18 cellular contexts compared by ENCODE assay signal in the genomic region with DNA sequence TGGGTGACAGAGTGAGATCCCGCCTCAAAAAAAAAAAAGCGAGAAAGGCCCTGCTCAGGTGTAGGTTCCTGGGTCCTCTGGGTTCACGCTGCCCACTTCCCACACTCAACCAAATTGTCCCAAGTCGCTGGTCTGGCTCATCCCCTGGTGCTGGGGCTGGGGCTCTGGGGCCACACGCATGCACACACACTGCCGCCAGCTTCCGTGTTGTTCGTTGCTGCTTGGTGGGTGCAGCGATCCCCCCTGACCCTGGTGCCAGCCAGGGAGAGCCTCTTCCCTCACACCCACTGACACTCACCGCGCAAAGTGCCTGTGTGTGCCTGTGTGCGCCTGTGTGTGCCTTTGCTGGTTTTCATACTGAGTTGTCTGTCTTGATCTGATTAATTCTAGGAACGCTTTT.
A peak's percentile ranks its signal among the peaks of the same experiment; 100 is the strongest.
DNase-seq lines count a peak whose midpoint lies in the region; ATAC-seq and TF ChIP-seq lines count a peak whose summit lies in the region.
"Had no signal": no experiment of that assay in that cellular context is flagged by ENCODE, and none has a peak within 500 bp of the region (broad histone marks: within the 10 kb centered on the region; RNA-seq: fewer than 3 reads in every experiment).

No MANE protein-coding gene starts in this region.

- H3K4me1 ChIP-seq in neuronal stem cell (ENCODE audit: control insufficient read depth in 2 of 2, insufficient read depth in 1 of 2, low read depth in 1 of 2, low read length in 2 of 2) (peaks cover 0 to 4% of the 10 kb centered on the region in 2 donors), breast epithelium (no peaks in the 10 kb centered on the region), SK-N-SH (ENCODE audit: control insufficient read depth in 1 of 2, insufficient read depth in 2 of 2, low read depth in 1 of 2, low read length in 1 of 2) (no peaks in the 10 kb centered on the region; a peak in 1 of 4 replicates)
- H3K4me1 ChIP-seq: A549 had no signal

- peaks cover 21 to 33% of the 10 kb centered on the region in 2 donors for H3K27me3 Mint-ChIP-seq in natural killer cell treated with Interleukin-12 subunit alpha and Interleukin-12 subunit beta and Interleukin-15 and Interleukin-18, amount 100 ng/mL, for 72 hours
- peaks cover 17 to 37% of the 10 kb centered on the region in 2 donors for H3K27me3 Mint-ChIP-seq in natural killer cell (ENCODE audit: low read depth in 2 of 2)

- H3K27me3 ChIP-seq in neuronal stem cell (ENCODE audit: control insufficient read depth in 3 of 3, insufficient read depth in 3 of 3, low read depth in 1 of 3, low read length in 3 of 3) (peaks cover 0 to 38% (median 6%) of the 10 kb centered on the region in 3 experiments), breast epithelium (peaks cover 0 to 39% of the 10 kb centered on the region in 2 donors), SK-N-SH (ENCODE audit: insufficient read depth) (peaks cover 72% of the 10 kb centered on the region)

- H3K79me1 ChIP-seq in neuronal stem cell (ENCODE audit: low read depth, low read length): no peaks in the 10 kb centered on the region

- no peak overlapping the region for H2AFZ ChIP-seq in neuronal stem cell (ENCODE audit: low read length)
- no peak overlapping the region for H2AFZ ChIP-seq in SK-N-SH (ENCODE audit: low read depth)
- H2AFZ ChIP-seq: GM23338 had no signal

- H3K79me2 ChIP-seq in SK-N-SH (ENCODE audit: insufficient read depth): no peaks in the 10 kb centered on the region

- no peak overlapping the region for H3K4me3 Mint-ChIP-seq in natural killer cell treated with Interleukin-12 subunit alpha and Interleukin-12 subunit beta and Interleukin-15 and Interleukin-18, amount 100 ng/mL, for 72 hours
- H3K4me3 Mint-ChIP-seq in natural killer cell: no peak overlapping the region
- H3K4me3 Mint-ChIP-seq: CD4-positive, alpha-beta T cell; GM23338 had no signal

- TF ChIP-seq RAD21 in SK-N-SH (IDR thresholded peaks at IDR 0.05; ENCODE audit: low read length): no peak

- H3K9ac ChIP-seq in neuronal stem cell (ENCODE audit: low read depth, low read length, poor library complexity) (peak overlapping the region; percentile 9), SK-N-SH (no peak overlapping the region)

- ATAC-seq in natural killer cell treated with Interleukin-12 subunit alpha and Interleukin-12 subunit beta and Interleukin-15 and Interleukin-18, amount 100 ng/mL, for 72 hours: no peak
- no peak for ATAC-seq in natural killer cell
- ATAC-seq: A549, GM23338, HepG2 had no signal

- intact Hi-C loops in natural killer cell (cut with micrococcal nuclease) (no loop called here), breast epithelium (cut with DNase I; ENCODE audit: low total_unique reads) (no loop called here)

- H3K4me1 Mint-ChIP-seq in natural killer cell treated with Interleukin-12 subunit alpha and Interleukin-12 subunit beta and Interleukin-15 and Interleukin-18, amount 100 ng/mL, for 72 hours (ENCODE audit: low read depth in 2 of 2): no peaks in the 10 kb centered on the region
- no peaks in the 10 kb centered on the region for H3K4me1 Mint-ChIP-seq in natural killer cell
- H3K4me1 Mint-ChIP-seq: GM23338 had no signal

- H4K8ac ChIP-seq in neuronal stem cell (ENCODE audit: low read depth, low read length): peak overlapping the region; percentile 23

- CTCF ChIA-PET in SK-N-SH (lab: Yijun Ruan, JAX): interaction anchor here (1.7 to 1.9 kb wide), 2 partner anchors 17 to 18 kb away, joined by 6 to 7 read pairs; no protein-coding TSS in a partner anchor

- H3K27ac ChIP-seq in neuronal stem cell (replicated peaks; ENCODE audit: low read length): no peak overlapping the region
- H3K27ac ChIP-seq in breast epithelium: no peak overlapping the region
- H3K27ac ChIP-seq in SK-N-SH (ENCODE audit: low read depth in 2 of 2, low read length in 1 of 2): no peak overlapping the region
- H3K27ac ChIP-seq: 22Rv1, A549, C4-2B had no signal

- H2AK5ac ChIP-seq in neuronal stem cell (ENCODE audit: low read depth, low read length): peak overlapping the region; percentile 74

- H3K18ac ChIP-seq in neuronal stem cell (ENCODE audit: low read length): no peak overlapping the region

- no peaks in the 10 kb centered on the region for H4K20me1 ChIP-seq in SK-N-SH (ENCODE audit: insufficient read depth)

- H3K4me2 ChIP-seq in neuronal stem cell (ENCODE audit: insufficient read depth, low read length, poor library complexity, severe bottlenecking) (no peak overlapping the region), SK-N-SH (no peak overlapping the region)
- H3K4me2 ChIP-seq: A549, GM23338 had no signal

- no peak overlapping the region for H4K91ac ChIP-seq in neuronal stem cell (ENCODE audit: low read depth, low read length, poor library complexity)

- H2BK120ac ChIP-seq in neuronal stem cell (ENCODE audit: low read depth, low read length): no peak overlapping the region

- DNase-seq in activated naive CD4-positive, alpha-beta T cell treated with anti-CD3 and anti-CD28 coated beads, Interleukin-2, amount 50 U/mL, for 16 hours: peak; percentile 3
- DNase-seq in activated naive CD4-positive, alpha-beta T cell treated with Interleukin-2 at 50 U/mL for 16 hours: no peak
- peak; percentile 54 for DNase-seq in natural killer cell treated with Interleukin-12 subunit alpha and Interleukin-12 subunit beta and Interleukin-15 and Interleukin-18, amount 100 ng/mL, for 72 hours (ENCODE audit: low spot score)
- no peak for DNase-seq in natural killer cell
- no peak for DNase-seq in neuronal stem cell (ENCODE audit: low spot score)
- no peak for DNase-seq in GOT3 (lab: John Stamatoyannopoulos, UW)
- no peak for DNase-seq in breast epithelium (ENCODE audit: low spot score in 2 of 2)
- no peak for DNase-seq in SK-N-SH
- DNase-seq: AML-193; Caco-2; CD4-positive, alpha-beta T cell; GDM1; H7 had no signal

- TF ChIP-seq CTCF in natural killer cell (IDR thresholded peaks at IDR 0.05): no peak
- TF ChIP-seq CTCF in breast epithelium (IDR thresholded peaks at IDR 0.05): no peak
- TF ChIP-seq CTCF in SK-N-SH (IDR thresholded peaks at IDR 0.05): no peak

- WGBS in neuronal stem cell (ENCODE audit: extremely low coverage in 2 of 2, insufficient read length in 2 of 2, insufficient replicate concordance in 1 of 2), 2 donors: no CpG with 5 or more reads among the region's 13 CpGs
- WGBS in SK-N-SH (ENCODE audit: low lambda C conversion rate): 44% methylated on average over 13 of the region's 13 CpGs

- TF ChIP-seq EP300 in SK-N-SH (IDR thresholded peaks at IDR 0.05; ENCODE audit: borderline replicate concordance in 1 of 2, low read depth in 1 of 2, low read length in 1 of 2): no peak

- H3K36me3 ChIP-seq in neuronal stem cell (replicated peaks in 1 of 2; ENCODE audit: control insufficient read depth in 2 of 2, insufficient read depth in 2 of 2, low read length in 2 of 2) (no peaks in the 10 kb centered on the region), breast epithelium (no peaks in the 10 kb centered on the region), SK-N-SH (replicated peaks in 1 of 2; ENCODE audit: control insufficient read depth in 1 of 2, insufficient read depth in 2 of 2, low read length in 1 of 2) (no peaks in the 10 kb centered on the region)

- H3K4me3 ChIP-seq in neuronal stem cell (ENCODE audit: low read length in 2 of 2) (no peak overlapping the region), breast epithelium (no peak overlapping the region), SK-N-SH (ENCODE audit: low read depth in 2 of 2, low read length in 1 of 2) (no peak overlapping the region)
- H3K4me3 ChIP-seq: A549, GM23338 had no signal

- H2BK15ac ChIP-seq in neuronal stem cell (ENCODE audit: low read length): no peak overlapping the region

- H3K14ac ChIP-seq in neuronal stem cell (ENCODE audit: low read length): no peak overlapping the region

- no peak overlapping the region for H3K4ac ChIP-seq in neuronal stem cell (ENCODE audit: low read length)

- H3K36me3 Mint-ChIP-seq in natural killer cell treated with Interleukin-12 subunit alpha and Interleukin-12 subunit beta and Interleukin-15 and Interleukin-18, amount 100 ng/mL, for 72 hours: no peaks in the 10 kb centered on the region
- H3K36me3 Mint-ChIP-seq in natural killer cell: no peaks in the 10 kb centered on the region

- no peaks in the 10 kb centered on the region for H3K9me2 ChIP-seq in SK-N-SH

- H3K9me3 Mint-ChIP-seq in natural killer cell treated with Interleukin-12 subunit alpha and Interleukin-12 subunit beta and Interleukin-15 and Interleukin-18, amount 100 ng/mL, for 72 hours: no peaks in the 10 kb centered on the region
- no peaks in the 10 kb centered on the region for H3K9me3 Mint-ChIP-seq in natural killer cell

- no peaks in the 10 kb centered on the region for H3F3A ChIP-seq in SK-N-SH (replicated peaks; ENCODE audit: insufficient read depth)

- TF ChIP-seq POLR2A in breast epithelium (IDR thresholded peaks at IDR 0.05): no peak

- peak overlapping the region; percentile 34 for H3K23ac ChIP-seq in neuronal stem cell (ENCODE audit: low read depth, low read length, poor library complexity)

- no peak overlapping the region for H2BK12ac ChIP-seq in neuronal stem cell (ENCODE audit: low read length)

- H3K27ac Mint-ChIP-seq in natural killer cell treated with Interleukin-12 subunit alpha and Interleukin-12 subunit beta and Interleukin-15 and Interleukin-18, amount 100 ng/mL, for 72 hours: no peak overlapping the region
- no peak overlapping the region for H3K27ac Mint-ChIP-seq in natural killer cell
- H3K27ac Mint-ChIP-seq: CD4-positive, alpha-beta T cell; GM23338 had no signal

- POLR2A ChIA-PET in SK-N-SH (lab: Yijun Ruan, JAX): no interaction called here

- H2BK5ac ChIP-seq in neuronal stem cell (ENCODE audit: low read length): no peak overlapping the region

- H3K9me3 ChIP-seq in neuronal stem cell (replicated peaks in 1 of 2; ENCODE audit: control insufficient read depth in 2 of 2, insufficient read depth in 1 of 2, low read depth in 1 of 2, low read length in 2 of 2) (peaks cover 0 to 4% of the 10 kb centered on the region in 2 donors), breast epithelium (peaks cover 0 to 6% of the 10 kb centered on the region in 2 donors), SK-N-SH (no peaks in the 10 kb centered on the region)
- H3K9me3 ChIP-seq: A549 had no signal

TF ChIP-seq in SK-N-SH, 30 proteins besides CTCF, POLR2A, EP300 and RAD21 (continues in another document):
- no peak for TF ChIP-seq YY1 (IDR thresholded peaks at IDR 0.05; ENCODE audit: low read depth)
- TF ChIP-seq, protein P1, sequence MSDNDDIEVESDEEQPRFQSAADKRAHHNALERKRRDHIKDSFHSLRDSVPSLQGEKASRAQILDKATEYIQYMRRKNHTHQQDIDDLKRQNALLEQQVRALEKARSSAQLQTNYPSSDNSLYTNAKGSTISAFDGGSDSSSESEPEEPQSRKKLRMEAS (IDR thresholded peaks at IDR 0.05; ENCODE audit: low read depth): no peak
- TF ChIP-seq SMC3 (IDR thresholded peaks at IDR 0.05; ENCODE audit: low read depth, low read length): no peak
- no peak for TF ChIP-seq GABPA (IDR thresholded peaks at IDR 0.05; ENCODE audit: low read depth)
- TF ChIP-seq MXI1 (IDR thresholded peaks at IDR 0.05; ENCODE audit: low read depth, low read length): no peak

Comparison
In these comparisons a context has a peak if more than half of its experiments do, and no peak if none do; other contexts are left out.
1. DNase-seq: peak in activated naive CD4-positive, alpha-beta T cell treated with anti-CD3 and anti-CD28 coated beads, Interleukin-2, amount 50 U/mL, for 16 hours (single experiment) and natural killer cell treated with Interleukin-12 subunit alpha and Interleukin-12 subunit beta and Interleukin-15 and Interleukin-18, amount 100 ng/mL, for 72 hours (single experiment); none in activated naive CD4-positive, alpha-beta T cell treated with Interleukin-2 at 50 U/mL for 16 hours (single experiment), natural killer cell (single experiment), neuronal stem cell (single experiment), GOT3 (single experiment), breast epithelium (0 of 2) and SK-N-SH (single experiment).